Comparison of ENCODE assay signal across 8 cellular contexts in the genomic region with DNA sequence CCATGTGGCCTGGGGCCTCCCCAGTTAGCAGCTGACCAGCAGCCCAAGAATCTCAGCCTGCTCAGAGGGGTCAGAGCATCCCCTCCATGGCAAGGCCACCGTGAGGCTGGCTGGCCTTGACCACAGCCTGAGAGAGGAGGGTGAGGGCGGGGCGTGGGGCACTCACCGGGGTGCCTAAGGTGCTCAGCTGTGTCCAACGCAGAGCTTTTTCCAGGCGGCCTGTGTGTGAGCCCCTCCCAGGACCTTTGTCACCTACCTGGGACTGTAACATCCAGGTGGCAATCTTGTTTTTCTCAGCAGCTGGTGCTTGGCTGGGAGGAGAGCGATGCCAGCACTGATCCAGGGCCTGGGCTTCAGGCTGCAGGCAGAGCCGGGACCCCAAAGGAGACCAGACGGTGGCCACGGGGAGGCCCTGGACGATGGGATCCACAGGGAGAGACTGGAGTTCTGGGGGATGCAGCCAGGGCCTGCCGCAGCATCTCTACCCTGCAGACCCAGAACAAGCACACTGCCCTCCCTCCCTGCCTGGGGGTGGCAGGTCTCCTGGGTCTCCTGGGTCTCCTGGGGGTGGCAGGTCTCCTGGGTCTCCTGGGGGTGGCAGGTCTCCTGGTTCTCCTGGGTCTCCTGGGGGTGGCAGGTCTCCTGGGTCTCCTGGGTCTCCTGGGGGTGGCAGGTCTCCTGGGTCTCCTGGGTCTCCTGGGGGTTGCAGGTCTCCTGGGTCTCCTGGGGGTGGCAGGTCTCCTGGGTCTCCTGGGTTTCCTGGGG. TPM values are rescaled to one million over a fixed set of nuclear protein-coding genes. Genes with fewer than 3 reads are reported as not detected.
DNase-seq lines count a peak whose midpoint lies in the region; ATAC-seq and TF ChIP-seq lines count a peak whose summit lies in the region.

No MANE protein-coding gene starts in this region.

- no peak for TF ChIP-seq CTCF in activated B cell treated with CpG ODN at 0.5 μM for 24 hours (IDR thresholded peaks at IDR 0.05)

- no peak overlapping the region for H3K27ac Mint-ChIP-seq in activated B cell treated with CpG ODN at 0.5 μM for 24 hours

- no peaks in the 10 kb centered on the region for H3K27me3 ChIP-seq in rectal smooth muscle tissue (ENCODE audit: control insufficient read depth, insufficient read depth, low read length)

- H3K9ac ChIP-seq in ES-I3 (ENCODE audit: low read depth, low read length) (0 out of 2 replicates have a peak overlapping the region, but pooled peaks have one; percentile 45), rectal smooth muscle tissue (ENCODE audit: low read length) (no peak overlapping the region)

- H3K27ac ChIP-seq in rectal smooth muscle tissue (ENCODE audit: low read depth, low read length) = no peak overlapping the region

- peaks cover 6% of the 10 kb centered on the region for H3K9me3 Mint-ChIP-seq in activated B cell treated with CpG ODN at 0.5 μM for 24 hours

- H3K4me1 ChIP-seq in ES-I3 (ENCODE audit: insufficient read depth, low read length) = peaks cover 16% of the 10 kb centered on the region
- peaks cover 3% of the 10 kb centered on the region for H3K4me1 ChIP-seq in rectal smooth muscle tissue (ENCODE audit: control insufficient read depth, insufficient read depth, low read length)

- CTCF ChIA-PET in activated B cell treated with CpG ODN at 0.5 μM for 24 hours (lab: Charles Lee) = no interaction called here

- peaks cover 3% of the 10 kb centered on the region for H3K4me1 Mint-ChIP-seq in activated B cell treated with CpG ODN at 0.5 μM for 24 hours

- intact Hi-C loops in activated B cell treated with CpG ODN at 0.5 μM for 24 hours (cut with micrococcal nuclease) (no loop called here), Right ventricle myocardium superior (cut with DNase I) (no loop called here)

- DNase-seq in activated B cell treated with CpG ODN at 0.5 μM for 24 hours (peak; percentile 9), Right ventricle myocardium superior (peak; percentile 17), occipital lobe (lab: John Stamatoyannopoulos, UW) (no peak)

- H3K36me3 ChIP-seq in ES-I3 (ENCODE audit: insufficient read depth, low read length) = no peaks in the 10 kb centered on the region
- H3K36me3 ChIP-seq in rectal smooth muscle tissue (ENCODE audit: control insufficient read depth, insufficient read depth, low read length) = no peaks in the 10 kb centered on the region

- no peak overlapping the region for H3K4me3 Mint-ChIP-seq in activated B cell treated with CpG ODN at 0.5 μM for 24 hours

- H3K27me3 Mint-ChIP-seq in activated B cell treated with CpG ODN at 0.5 μM for 24 hours = peaks cover 10% of the 10 kb centered on the region

- H3K36me3 Mint-ChIP-seq in activated B cell treated with CpG ODN at 0.5 μM for 24 hours (ENCODE audit: low read depth) = no peaks in the 10 kb centered on the region

- POLR2A ChIA-PET in activated B cell treated with CpG ODN at 0.5 μM for 24 hours (lab: Charles Lee) = no interaction called here

- ATAC-seq in activated B cell treated with CpG ODN at 0.5 μM for 24 hours (ENCODE audit: low read depth) (no peak), Right ventricle myocardium superior (ENCODE audit: poor library complexity) (no peak), HG03432 (IDR thresholded peaks at IDR 0.05; ENCODE audit: unreplicated experiment) (no peak), HG02884 (IDR thresholded peaks at IDR 0.05; ENCODE audit: unreplicated experiment) (no peak), GM18511 (IDR thresholded peaks at IDR 0.05; ENCODE audit: unreplicated experiment) (no peak)

- H3K4me3 ChIP-seq in rectal smooth muscle tissue (ENCODE audit: low read length) = peak overlapping the region; percentile 49

- peaks cover under 1% of the 10 kb centered on the region; the same call in 1 of the 2 replicates for H3K9me3 ChIP-seq in ES-I3 (ENCODE audit: control insufficient read depth, insufficient read depth, low read length)

RNA-seq across cellular contexts. Expression of a gene that starts 12.3 kb away (rescaled TPM):
- total RNA-seq in activated B cell treated with CpG ODN at 0.5 μM for 24 hours = 44.7 and 59.8 TPM in 2 replicates
- total RNA-seq in Right ventricle myocardium superior = 8.0 TPM
- 3.3 TPM for total RNA-seq in occipital lobe
